21 cellular contexts compared by ENCODE assay signal in the genomic region with DNA sequence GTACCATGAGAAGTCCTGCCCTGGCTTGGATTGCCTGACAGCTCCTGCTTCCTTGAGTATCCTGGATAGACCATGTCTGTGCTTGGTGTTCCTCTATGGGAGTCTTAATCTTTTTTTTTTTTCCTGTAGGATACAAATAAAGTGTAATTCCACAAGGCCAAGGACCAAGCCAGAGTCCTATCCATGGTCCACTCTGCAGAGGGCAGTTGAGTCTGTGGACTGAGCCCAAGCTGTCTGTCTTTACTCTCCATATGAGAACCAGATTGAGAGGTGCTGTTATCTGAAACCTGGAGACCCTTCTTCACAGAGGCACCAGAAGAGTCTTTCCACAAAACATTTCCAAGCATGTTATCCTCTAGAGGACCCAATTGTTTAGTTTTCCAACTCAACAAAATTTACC. TPM values are rescaled to one million over a fixed set of nuclear protein-coding genes. Genes with fewer than 3 reads are reported as not detected.
DNase-seq lines count a peak whose midpoint lies in the region; ATAC-seq and TF ChIP-seq lines count a peak whose summit lies in the region.
"Had no signal": no experiment of that assay in that cellular context is flagged by ENCODE, and none has a peak within 500 bp of the region (broad histone marks: within the 10 kb centered on the region; RNA-seq: fewer than 3 reads in every experiment).

No MANE protein-coding gene starts in this region.

- no peaks in the 10 kb centered on the region for H3K36me3 Mint-ChIP-seq in activated naive CD4-positive, alpha-beta T cell treated with anti-CD3 and anti-CD28 coated beads, Interleukin-2, amount 50 U/mL, for 24 hours
- H3K36me3 Mint-ChIP-seq in activated naive CD4-positive, alpha-beta T cell treated with anti-CD3 and anti-CD28 coated beads, Interleukin-2, amount 50 U/mL, for 72 hours: no peaks in the 10 kb centered on the region
- H3K36me3 Mint-ChIP-seq in activated T-helper 1 cell treated with anti-CD3 and anti-CD28 coated beads, Interleukin-12 subunit alpha, Interleukin-12 subunit beta, Interleukin-2, Interleukin-4 antibody, amounts not matched to agents 30 ng/mL and 10 ng/mL and 1 ng/mL, durations not matched to agents 14 hours and 24 hours and 36 hours (ENCODE audit: low read depth): no peaks in the 10 kb centered on the region

- H3K4me3 ChIP-seq in spleen: no peak overlapping the region
- H3K4me3 ChIP-seq in esophagus squamous epithelium: no peak overlapping the region
- H3K4me3 ChIP-seq: mucosa of descending colon, ovary had no signal

- H3K4me1 ChIP-seq in spleen: peaks cover 3 to 42% (median 27%) of the 10 kb centered on the region in 6 donors
- H3K4me1 ChIP-seq in esophagus squamous epithelium: peaks cover 5 to 43% (median 19%) of the 10 kb centered on the region in 3 donors

- H3K36me3 ChIP-seq in spleen (no peaks in the 10 kb centered on the region), esophagus squamous epithelium (no peaks in the 10 kb centered on the region)
- H3K36me3 ChIP-seq: ovary, uterus had no signal

- H3K27me3 ChIP-seq in spleen (replicated peaks in 1 of 7): peaks cover 0 to 5% (median 0%) of the 10 kb centered on the region in 7 donors
- no peaks in the 10 kb centered on the region for H3K27me3 ChIP-seq in esophagus squamous epithelium
- H3K27me3 ChIP-seq: ovary, uterus had no signal

- peak overlapping the region; percentile 85 for H3K4me3 Mint-ChIP-seq in activated naive CD4-positive, alpha-beta T cell treated with anti-CD3 and anti-CD28 coated beads, Interleukin-2, amount 50 U/mL, for 24 hours
- peak overlapping the region; percentile 84 for H3K4me3 Mint-ChIP-seq in activated T-helper 1 cell treated with anti-CD3 and anti-CD28 coated beads, Interleukin-12 subunit alpha, Interleukin-12 subunit beta, Interleukin-2, Interleukin-4 antibody, amounts not matched to agents 30 ng/mL and 10 ng/mL and 1 ng/mL, durations not matched to agents 14 hours and 24 hours and 36 hours

- intact Hi-C loops in activated T-helper 1 cell treated with anti-CD3 and anti-CD28 coated beads, Interleukin-12 subunit alpha, Interleukin-12 subunit beta, Interleukin-2, Interleukin-4 antibody, amounts not matched to agents 30 ng/mL and 10 ng/mL and 1 ng/mL, durations not matched to agents 14 hours and 24 hours and 36 hours (cut with micrococcal nuclease): loop anchor here (2.0 kb wide), 1 partner anchor 131 kb away; no protein-coding TSS in a partner anchor
- intact Hi-C loops in spleen (cut with DNase I; ENCODE audit: low total_unique reads) (no loop called here), esophagus squamous epithelium (cut with DNase I) (no loop called here)

- DNase-seq in activated naive CD4-positive, alpha-beta T cell treated with anti-CD3 and anti-CD28 coated beads, Interleukin-2, amount 50 U/mL, for 72 hours (ENCODE audit: low spot score in 2 of 2): no peak
- DNase-seq in activated T-helper 1 cell treated with anti-CD3 and anti-CD28 coated beads, Interleukin-12 subunit alpha, Interleukin-12 subunit beta, Interleukin-2, Interleukin-4 antibody, amounts not matched to agents 30 ng/mL and 10 ng/mL and 1 ng/mL, durations not matched to agents 14 hours and 24 hours and 36 hours (ENCODE audit: low spot score): no peak
- peak; percentile 61 for DNase-seq in left kidney (ENCODE audit: low read depth, low spot score)
- DNase-seq in spleen: peak; percentile 6
- no peak for DNase-seq in KBM-7
- DNase-seq in esophagus squamous epithelium (lab: John Stamatoyannopoulos, UW): no peak
- no peak for DNase-seq in Ammon's horn (ENCODE audit: low spot score)
- DNase-seq: activated CD4-positive, CD25-positive, alpha-beta regulatory T cell; activated gamma-delta T cell; foreskin melanocyte; GDM1; mucosa of descending colon; NCI-H1048; NCI-H69; ovary; SHP77 treated with DMSO at 0.1 percent for 48 hours; uterus had no signal

- H3K27ac Mint-ChIP-seq in activated naive CD4-positive, alpha-beta T cell treated with anti-CD3 and anti-CD28 coated beads, Interleukin-2, amount 50 U/mL, for 24 hours: no peak overlapping the region
- H3K27ac Mint-ChIP-seq in activated naive CD4-positive, alpha-beta T cell treated with anti-CD3 and anti-CD28 coated beads, Interleukin-2, amount 50 U/mL, for 72 hours: no peak overlapping the region
- no peak overlapping the region for H3K27ac Mint-ChIP-seq in activated T-helper 1 cell treated with anti-CD3 and anti-CD28 coated beads, Interleukin-12 subunit alpha, Interleukin-12 subunit beta, Interleukin-2, Interleukin-4 antibody, amounts not matched to agents 30 ng/mL and 10 ng/mL and 1 ng/mL, durations not matched to agents 14 hours and 24 hours and 36 hours

- no peaks in the 10 kb centered on the region for H3K27me3 Mint-ChIP-seq in activated naive CD4-positive, alpha-beta T cell treated with anti-CD3 and anti-CD28 coated beads, Interleukin-2, amount 50 U/mL, for 24 hours
- peaks cover 3% of the 10 kb centered on the region for H3K27me3 Mint-ChIP-seq in activated T-helper 1 cell treated with anti-CD3 and anti-CD28 coated beads, Interleukin-12 subunit alpha, Interleukin-12 subunit beta, Interleukin-2, Interleukin-4 antibody, amounts not matched to agents 30 ng/mL and 10 ng/mL and 1 ng/mL, durations not matched to agents 14 hours and 24 hours and 36 hours (ENCODE audit: insufficient read depth)

- in situ Hi-C loops in KBM-7 (cut with MboI; ENCODE audit: low pct_unique_long_range_greater_than_20kb, low sequenced_read_pairs): no loop called here

- ATAC-seq in activated naive CD4-positive, alpha-beta T cell treated with anti-CD3 and anti-CD28 coated beads, Interleukin-2, amount 50 U/mL, for 72 hours: no peak
- ATAC-seq: mucosa of descending colon had no signal

- no peak overlapping the region for H3K27ac ChIP-seq in spleen
- no peak overlapping the region for H3K27ac ChIP-seq in esophagus squamous epithelium
- H3K27ac ChIP-seq: epithelial cell of prostate, KMS-11, ovary had no signal

- no peaks in the 10 kb centered on the region for H3K9me3 ChIP-seq in spleen
- no peaks in the 10 kb centered on the region for H3K9me3 ChIP-seq in esophagus squamous epithelium
- H3K9me3 ChIP-seq: mucosa of descending colon, ovary, uterus had no signal

- no peak for TF ChIP-seq CTCF in spleen (IDR thresholded peaks at IDR 0.05 in 8 of 11, conservative IDR thresholded peaks at IDR 0.05 in 3 of 11)
- no peak for TF ChIP-seq CTCF in esophagus squamous epithelium (IDR thresholded peaks at IDR 0.05)

- no peaks in the 10 kb centered on the region for H3K9me3 Mint-ChIP-seq in activated naive CD4-positive, alpha-beta T cell treated with anti-CD3 and anti-CD28 coated beads, Interleukin-2, amount 50 U/mL, for 24 hours
- H3K9me3 Mint-ChIP-seq in activated naive CD4-positive, alpha-beta T cell treated with anti-CD3 and anti-CD28 coated beads, Interleukin-2, amount 50 U/mL, for 72 hours: no peaks in the 10 kb centered on the region
- no peaks in the 10 kb centered on the region for H3K9me3 Mint-ChIP-seq in activated T-helper 1 cell treated with anti-CD3 and anti-CD28 coated beads, Interleukin-12 subunit alpha, Interleukin-12 subunit beta, Interleukin-2, Interleukin-4 antibody, amounts not matched to agents 30 ng/mL and 10 ng/mL and 1 ng/mL, durations not matched to agents 14 hours and 24 hours and 36 hours
- H3K9me3 Mint-ChIP-seq: dendritic cell treated with granulocyte-macrophage colony-stimulating factor and Interleukin-4, amounts not matched to agents 40 ng/mL and 50 ng/mL, for 4 days had no signal

- no peak for TF ChIP-seq POLR2A in spleen (IDR thresholded peaks at IDR 0.05)
- no peak for TF ChIP-seq POLR2A in esophagus squamous epithelium (IDR thresholded peaks at IDR 0.05)

- H3K4me1 Mint-ChIP-seq in activated naive CD4-positive, alpha-beta T cell treated with anti-CD3 and anti-CD28 coated beads, Interleukin-2, amount 50 U/mL, for 24 hours: peaks cover 6% of the 10 kb centered on the region
- H3K4me1 Mint-ChIP-seq in activated T-helper 1 cell treated with anti-CD3 and anti-CD28 coated beads, Interleukin-12 subunit alpha, Interleukin-12 subunit beta, Interleukin-2, Interleukin-4 antibody, amounts not matched to agents 30 ng/mL and 10 ng/mL and 1 ng/mL, durations not matched to agents 14 hours and 24 hours and 36 hours (ENCODE audit: low read depth): peaks cover 21% of the 10 kb centered on the region

RNA-seq across cellular contexts. Expression of gene KIF3C, which starts 1.4 kb away (rescaled TPM):
- 1 to 10 TPM in 1 of 2 donors, under 1 TPM in 1; 0.48 to 6.7 TPM for total RNA-seq in activated naive CD4-positive, alpha-beta T cell treated with anti-CD3 and anti-CD28 coated beads, Interleukin-2, amount 50 U/mL, for 72 hours
- 5.3 and 6.2 TPM in 2 replicates for total RNA-seq in activated T-helper 1 cell treated with anti-CD3 and anti-CD28 coated beads, Interleukin-12 subunit alpha, Interleukin-12 subunit beta, Interleukin-2, Interleukin-4 antibody, amounts not matched to agents 30 ng/mL and 10 ng/mL and 1 ng/mL, durations not matched to agents 14 hours and 24 hours and 36 hours
- total RNA-seq in spleen (1 to 10 TPM; 3.0 to 6.5 (median 4.7) TPM), esophagus squamous epithelium (1 to 10 TPM; 1.3 to 3.4 (median 1.8) TPM)
- polyA plus RNA-seq in spleen: under 1 TPM; 0.33 to 0.99 (median 0.49) TPM

RNA-seq across cellular contexts. Expression of gene RAB10, which starts 50.1 kb away (rescaled TPM):
- 10 to 100 TPM; 83.1 to 90.1 TPM for total RNA-seq in activated naive CD4-positive, alpha-beta T cell treated with anti-CD3 and anti-CD28 coated beads, Interleukin-2, amount 50 U/mL, for 72 hours
- total RNA-seq in activated T-helper 1 cell treated with anti-CD3 and anti-CD28 coated beads, Interleukin-12 subunit alpha, Interleukin-12 subunit beta, Interleukin-2, Interleukin-4 antibody, amounts not matched to agents 30 ng/mL and 10 ng/mL and 1 ng/mL, durations not matched to agents 14 hours and 24 hours and 36 hours: 128 and 130 TPM in 2 replicates
- total RNA-seq in spleen: 100 to 1,000 TPM; 104 to 135 (median 123) TPM
- polyA plus RNA-seq in spleen: 10 to 100 TPM; 24.4 to 42.4 (median 34.3) TPM
- total RNA-seq in esophagus squamous epithelium: 100 to 1,000 TPM; 214 to 388 (median 335) TPM

Comparison
In these comparisons a context has a peak if more than half of its experiments do, and no peak if none do; other contexts are left out.
1. DNase-seq: peak in left kidney (single experiment) and spleen (single experiment); none in activated naive CD4-positive, alpha-beta T cell treated with anti-CD3 and anti-CD28 coated beads, Interleukin-2, amount 50 U/mL, for 72 hours (0 of 2), activated T-helper 1 cell treated with anti-CD3 and anti-CD28 coated beads, Interleukin-12 subunit alpha, Interleukin-12 subunit beta, Interleukin-2, Interleukin-4 antibody, amounts not matched to agents 30 ng/mL and 10 ng/mL and 1 ng/mL, durations not matched to agents 14 hours and 24 hours and 36 hours (single experiment), KBM-7 (single experiment), esophagus squamous epithelium (single experiment) and Ammon's horn (single experiment).